Comparison of ENCODE assay signal across 24 cellular contexts in genomic region chr21:45056917-45057560, GRCh38.
"Had no signal": no experiment of that assay in that cellular context is flagged by ENCODE, and none has a peak within 500 bp of the region (broad histone marks: within the 10 kb centered on the region; RNA-seq: fewer than 3 reads in every experiment).

No MANE protein-coding gene starts in this region.

- DNase-seq: activated B cell treated with CpG ODN at 0.5 μM for 24 hours; activated CD4-positive, alpha-beta T cell treated with anti-CD3 and anti-CD28 coated beads for 36 hours; activated CD4-positive, alpha-beta T cell treated with anti-CD3 and anti-CD28 coated beads, Interleukin-2, amount 50 U/mL, for 4 hours; activated CD8-positive, alpha-beta memory T cell treated with anti-CD3 and anti-CD28 coated beads for 24 hours; activated CD8-positive, alpha-beta memory T cell treated with anti-CD3 and anti-CD28 coated beads, Interleukin-2, amount 50 U/mL, for 48 hours; activated naive CD4-positive, alpha-beta T cell treated with Interleukin-2 at 50 U/mL for 16 hours; activated naive CD8-positive, alpha-beta T cell treated with anti-CD3 and anti-CD28 coated beads for 36 hours; activated T-cell treated with anti-CD3 and anti-CD28 coated beads, Interleukin-2, amount 50 U/mL, for 48 hours; foreskin fibroblast; hippocampal formation; kidney glomerular epithelial cell; mucosa of descending colon; nephron progenitor cell; nucleus accumbens; stimulated activated CD4-positive, alpha-beta T cell treated with anti-CD3 and anti-CD28 coated beads, Interleukin-2, amount 100 ng/mL, for 48 hours; stimulated activated naive CD4-positive, alpha-beta T cell treated with Interleukin-2 at 50 U/mL for 16 hours; T1000; upper lobe of right lung had no signal

- ATAC-seq: activated CD4-positive, alpha-beta T cell treated with anti-CD3 and anti-CD28 coated beads for 36 hours; mucosa of descending colon; sciatic nerve; upper lobe of right lung had no signal

- H3K9me3 ChIP-seq: breast epithelium, mucosa of descending colon, thoracic aorta, upper lobe of right lung had no signal

- H3K4me3 ChIP-seq: breast epithelium, coronary artery, mucosa of descending colon, smooth muscle cell, upper lobe of right lung had no signal

- H3K27me3 ChIP-seq: breast epithelium had no signal

- H3K4me2 ChIP-seq: smooth muscle cell had no signal

- H3K27ac ChIP-seq: breast epithelium, epithelial cell of prostate, upper lobe of right lung had no signal

- H3K36me3 ChIP-seq: breast epithelium, thoracic aorta, upper lobe of right lung had no signal

- H3K4me1 ChIP-seq: breast epithelium, upper lobe of right lung had no signal
